Comparison of ENCODE assay signal across 26 cellular contexts in genomic region chr1:40303051-40303771, GRCh38. TPM values are rescaled to one million over a fixed set of nuclear protein-coding genes. Genes with fewer than 3 reads are reported as not detected.
"Had no signal": no experiment of that assay in that cellular context is flagged by ENCODE, and none has a peak within 500 bp of the region (broad histone marks: within the 10 kb centered on the region; RNA-seq: fewer than 3 reads in every experiment).

No MANE protein-coding gene starts in this region.

- H3K27ac ChIP-seq: hepatocyte, sigmoid colon, upper lobe of left lung had no signal

- H3K36me3 Mint-ChIP-seq: brain, immature natural killer cell had no signal

- H3K27me3 Mint-ChIP-seq: activated naive CD8-positive, alpha-beta T cell treated with anti-CD3 and anti-CD28 coated beads, Interleukin-2, amount 50 U/mL, for 24 hours; brain; stimulated activated naive B cell treated with anti-CD40 and anti-IgM and Interleukin-4, amounts not matched to agents 10 μg/mL and 1 μg/mL and 100 μg/mL, for 72 hours had no signal

- H3K4me3 ChIP-seq: hepatocyte, sigmoid colon, smooth muscle cell, upper lobe of left lung had no signal

- H3K4me1 Mint-ChIP-seq: activated naive CD8-positive, alpha-beta T cell treated with anti-CD3 and anti-CD28 coated beads, Interleukin-2, amount 50 U/mL, for 24 hours; brain; immature natural killer cell; nephron; stimulated activated naive B cell treated with anti-CD40 and anti-IgM and Interleukin-4, amounts not matched to agents 10 μg/mL and 1 μg/mL and 100 μg/mL, for 72 hours had no signal

- H3K4me1 ChIP-seq: sigmoid colon, upper lobe of left lung had no signal

- H3K36me3 ChIP-seq: sigmoid colon, upper lobe of left lung had no signal

- H3K27me3 ChIP-seq: hepatocyte, upper lobe of left lung had no signal

- H3K9me3 ChIP-seq: sigmoid colon, upper lobe of left lung had no signal

- H3K9me3 Mint-ChIP-seq: activated naive CD8-positive, alpha-beta T cell treated with anti-CD3 and anti-CD28 coated beads, Interleukin-2, amount 50 U/mL, for 24 hours; activated T-helper 1 cell treated with anti-CD3 and anti-CD28 coated beads, Interleukin-12 subunit alpha, Interleukin-12 subunit beta, Interleukin-2, Interleukin-4 antibody, amounts not matched to agents 30 ng/mL and 10 ng/mL and 1 ng/mL, durations not matched to agents 14 hours and 24 hours and 36 hours; brain; immature natural killer cell; nephron; stimulated activated naive B cell treated with anti-CD40 and anti-IgM and Interleukin-4, amounts not matched to agents 10 μg/mL and 1 μg/mL and 100 μg/mL, for 72 hours had no signal

- DNase-seq: activated CD4-positive, alpha-beta T cell treated with anti-CD3 and anti-CD28 coated beads for 4 hours; activated CD4-positive, alpha-beta T cell treated with anti-CD3 and anti-CD28 coated beads, Interleukin-2, amount 50 U/mL, for 48 hours; activated CD4-positive, CD25-positive, alpha-beta regulatory T cell; activated gamma-delta T cell; activated naive CD4-positive, alpha-beta T cell treated with anti-CD3 and anti-CD28 coated beads, Interleukin-2, amount 50 U/mL, for 16 hours; activated naive CD8-positive, alpha-beta T cell treated with anti-CD3 and anti-CD28 coated beads, Interleukin-2, amount 50 U/mL, for 24 hours; activated T-cell treated with anti-CD3 and anti-CD28 coated beads for 4 hours; foreskin fibroblast; glutamatergic neuron; immature natural killer cell; sigmoid colon; stimulated activated CD4-positive, alpha-beta T cell treated with anti-CD3 and anti-CD28 coated beads, Interleukin-15, amount 100 ng/mL, for 24 hours; stimulated activated naive B cell treated with anti-CD40 and anti-IgM and Interleukin-4, amounts not matched to agents 10 μg/mL and 1 μg/mL and 100 μg/mL, for 72 hours; T-helper 1 cell had no signal

- ATAC-seq: activated naive CD8-positive, alpha-beta T cell treated with anti-CD3 and anti-CD28 coated beads, Interleukin-2, amount 50 U/mL, for 24 hours; stimulated activated naive B cell treated with anti-CD40 and anti-IgM and Interleukin-4, amounts not matched to agents 10 μg/mL and 1 μg/mL and 100 μg/mL, for 72 hours had no signal

- H3K27ac Mint-ChIP-seq: activated naive CD8-positive, alpha-beta T cell treated with anti-CD3 and anti-CD28 coated beads, Interleukin-2, amount 50 U/mL, for 24 hours; activated T-helper 1 cell treated with anti-CD3 and anti-CD28 coated beads, Interleukin-12 subunit alpha, Interleukin-12 subunit beta, Interleukin-2, Interleukin-4 antibody, amounts not matched to agents 30 ng/mL and 10 ng/mL and 1 ng/mL, durations not matched to agents 14 hours and 24 hours and 36 hours; brain; immature natural killer cell; nephron; stimulated activated naive B cell treated with anti-CD40 and anti-IgM and Interleukin-4, amounts not matched to agents 10 μg/mL and 1 μg/mL and 100 μg/mL, for 72 hours had no signal

- H3K4me3 Mint-ChIP-seq: activated naive CD8-positive, alpha-beta T cell treated with anti-CD3 and anti-CD28 coated beads, Interleukin-2, amount 50 U/mL, for 24 hours; activated T-helper 1 cell treated with anti-CD3 and anti-CD28 coated beads, Interleukin-12 subunit alpha, Interleukin-12 subunit beta, Interleukin-2, Interleukin-4 antibody, amounts not matched to agents 30 ng/mL and 10 ng/mL and 1 ng/mL, durations not matched to agents 14 hours and 24 hours and 36 hours; brain; immature natural killer cell; nephron; stimulated activated naive B cell treated with anti-CD40 and anti-IgM and Interleukin-4, amounts not matched to agents 10 μg/mL and 1 μg/mL and 100 μg/mL, for 72 hours had no signal

RNA-seq across cellular contexts. Expression of gene TMCO2, which starts 55.5 kb away (rescaled TPM):
- total RNA-seq: activated T-helper 1 cell treated with anti-CD3 and anti-CD28 coated beads, Interleukin-12 subunit alpha, Interleukin-12 subunit beta, Interleukin-2, Interleukin-4 antibody, amounts not matched to agents 30 ng/mL and 10 ng/mL and 1 ng/mL, durations not matched to agents 14 hours and 24 hours and 36 hours; cardiac septum; chondrocyte; epithelial cell of proximal tubule; fibroblast of lung; hepatocyte; liver; renal cortical epithelial cell; sigmoid colon; smooth muscle cell; upper lobe of left lung had no signal
- polyA plus RNA-seq: fibroblast of lung, immature natural killer cell, liver, sigmoid colon, smooth muscle cell had no signal
